Comparison of ENCODE assay signal across 11 cellular contexts in genomic region chr21:43716376-43717165, GRCh38. TPM values are rescaled to one million over a fixed set of nuclear protein-coding genes. Genes with fewer than 3 reads are reported as not detected.
DNase-seq lines count a peak whose midpoint lies in the region; ATAC-seq, FAIRE-seq and TF ChIP-seq lines count a peak whose summit lies in the region.
"Had no signal": no experiment of that assay in that cellular context is flagged by ENCODE, and none has a peak within 500 bp of the region (broad histone marks: within the 10 kb centered on the region; RNA-seq: fewer than 3 reads in every experiment).

No MANE protein-coding gene starts in this region.

- TF ChIP-seq RAD21 in A549 (conservative IDR thresholded peaks at IDR 0.05 in 1 of 2, IDR thresholded peaks at IDR 0.05 in 1 of 2) = no peak

- TF ChIP-seq EP300 in A549 (IDR thresholded peaks at IDR 0.05) = no peak

- H3K36me3 ChIP-seq in adipocyte (ENCODE audit: control insufficient read depth, insufficient read depth, low read length, severe bottlenecking) (no peaks in the 10 kb centered on the region), MG63 (peaks cover 10% of the 10 kb centered on the region)

- H3K9ac ChIP-seq in adipocyte (ENCODE audit: low read length) = no peak overlapping the region

- no peak for TF ChIP-seq CTCF in A549 (IDR thresholded peaks at IDR 0.05)

- H3K4me3 ChIP-seq in A549 = no peak overlapping the region
- H3K4me3 ChIP-seq in adipocyte (ENCODE audit: low read length) = no peak overlapping the region
- H3K4me3 ChIP-seq in MG63 = no peak overlapping the region

- WGBS in A549 (ENCODE audit: missing lambda C conversion rate) = 84% methylated on average over 12 of the region's 12 CpGs

- DNase-seq in A549 (ENCODE audit: low read depth in 1 of 2, low spot score in 1 of 2) (no peak), adipocyte (ENCODE audit: low read depth) (peak; percentile 25), MG63 (no peak)
- DNase-seq in stimulated activated CD4-positive, alpha-beta T cell treated with anti-CD3 and anti-CD28 coated beads, Interleukin-4, amount 100 ng/mL, for 4 hours = no peak
- DNase-seq in activated CD8-positive, alpha-beta memory T cell treated with anti-CD3 and anti-CD28 coated beads, Interleukin-2, amount 50 U/mL, for 48 hours = no peak
- DNase-seq: activated T-cell treated with anti-CD3 and anti-CD28 coated beads, Interleukin-2, amount 50 U/mL, for 72 hours; dermis blood vessel endothelial cell; SHP77 had no signal

- H3K9me3 ChIP-seq in A549 = no peaks in the 10 kb centered on the region
- H3K9me3 ChIP-seq in adipocyte (ENCODE audit: control insufficient read depth, low read length) = no peaks in the 10 kb centered on the region
- H3K9me3 ChIP-seq in MG63 = no peaks in the 10 kb centered on the region

- no peak for FAIRE-seq in A549 (lab: Jason Lieb, UNC)

- H3K4me2 ChIP-seq in A549 = no peak overlapping the region

- POLR2A ChIA-PET in A549 (lab: Yijun Ruan, JAX) = interaction anchor here (0.6 kb wide), 1 partner anchor 9 kb away, joined by 4 read pairs; no protein-coding TSS in a partner anchor

- peaks cover 44% of the 10 kb centered on the region for H3K4me1 ChIP-seq in A549
- H3K4me1 ChIP-seq in adipocyte (ENCODE audit: control insufficient read depth, insufficient read depth, low read length) = peaks cover 32% of the 10 kb centered on the region

- CTCF ChIA-PET in A549 (lab: Yijun Ruan, JAX) = interaction anchor here (1.3 to 1.4 kb wide), 2 partner anchors 9 to 12 kb away, joined by 3 to 6 read pairs; no protein-coding TSS in a partner anchor

- ATAC-seq in A549 (no peak), GM18867 (IDR thresholded peaks at IDR 0.05; ENCODE audit: unreplicated experiment) (peak; percentile 36), HG03342 (IDR thresholded peaks at IDR 0.05; ENCODE audit: unreplicated experiment) (peak; percentile 39), HG02938 (IDR thresholded peaks at IDR 0.05; ENCODE audit: unreplicated experiment) (no peak)
- ATAC-seq: activated T-cell treated with anti-CD3 and anti-CD28 coated beads, Interleukin-2, amount 50 U/mL, for 72 hours had no signal

- H3K27me3 ChIP-seq in adipocyte (replicated peaks; ENCODE audit: control insufficient read depth, insufficient read depth, low read length) = no peaks in the 10 kb centered on the region
- H3K27me3 ChIP-seq in MG63 = no peaks in the 10 kb centered on the region

- no peak for TF ChIP-seq POLR2A in A549 (IDR thresholded peaks at IDR 0.05; ENCODE audit: low read length)

- H3K27ac ChIP-seq in A549 = peak overlapping the region; percentile 100

TF ChIP-seq in A549, 52 proteins besides CTCF, POLR2A, EP300 and RAD21:
- no peak for TF ChIP-seq TFCP2L1 (CRISPR knock-in tag; IDR thresholded peaks at IDR 0.05)
- no peak for TF ChIP-seq FOSL2 (IDR thresholded peaks at IDR 0.05)
- TF ChIP-seq FOSL2 (CRISPR knock-in tag; IDR thresholded peaks at IDR 0.05) = 0 out of 2 replicates have a peak, but pooled peaks have one; percentile 5
TF ChIP-seq in A549: peak in this region for 1.

RNA-seq across cellular contexts. Expression of gene PDXK, which starts 2.4 kb away (rescaled TPM):
- polyA plus RNA-seq in A549 (2011; rRNA removed) (252 and 292 TPM in 2 replicates), A549 (2017; fragmentation: RNase III; extraction: RNeasy Plus Mini Kit Qiagen cat#74134 plus additional on column Dnase treatment) (189 to 220 TPM (median 214 TPM) in 3 replicates)
- polyA plus RNA-seq in A549 (2012; cell fraction: cytosol; rRNA removed) = 331 and 370 TPM in 2 replicates
- polyA plus RNA-seq in A549 (2012; cell fraction: nucleus; rRNA removed) = 322 and 326 TPM in 2 replicates
- 336 and 363 TPM in 2 replicates for polyA minus RNA-seq in A549 (2011; rRNA and poly(A)+ RNA removed)
- 49.1 and 119 TPM in 2 replicates for total RNA-seq in MG63 (2014; rRNA removed; shearing (Covaris generic); ENCODE audit: low replicate concordance)

RNA-seq across cellular contexts. Expression of gene RRP1B, which starts 57.2 kb away (rescaled TPM):
- polyA plus RNA-seq in A549 (2011; rRNA removed) = 25.4 and 32.5 TPM in 2 replicates
- polyA plus RNA-seq in A549 (2012; cell fraction: cytosol; rRNA removed) = 14.6 and 17.7 TPM in 2 replicates
- 20.2 and 22.5 TPM in 2 replicates for polyA plus RNA-seq in A549 (2012; cell fraction: nucleus; rRNA removed)
- polyA plus RNA-seq in A549 (2017; fragmentation: RNase III; extraction: RNeasy Plus Mini Kit Qiagen cat#74134 plus additional on column Dnase treatment) = 31.4 to 32.5 TPM (median 32.4 TPM) in 3 replicates
- 23.1 and 26.2 TPM in 2 replicates for polyA minus RNA-seq in A549 (2011; rRNA and poly(A)+ RNA removed)
- 17.9 and 23.0 TPM in 2 replicates for total RNA-seq in MG63 (2014; rRNA removed; shearing (Covaris generic); ENCODE audit: low replicate concordance)

RNA-seq across cellular contexts. Expression of gene HSF2BP, which starts 57.3 kb away (rescaled TPM):
- 2.7 and 3.1 TPM in 2 replicates for polyA plus RNA-seq in A549 (2011; rRNA removed)
- 1.5 and 1.6 TPM in 2 replicates for polyA plus RNA-seq in A549 (2012; cell fraction: cytosol; rRNA removed)
- 0.82 and 1.1 TPM in 2 replicates for polyA plus RNA-seq in A549 (2012; cell fraction: nucleus; rRNA removed)
- 1.7 to 2.3 TPM (median 1.7 TPM) in 3 replicates for polyA plus RNA-seq in A549 (2017; fragmentation: RNase III; extraction: RNeasy Plus Mini Kit Qiagen cat#74134 plus additional on column Dnase treatment)
- polyA minus RNA-seq in A549 (2011; rRNA and poly(A)+ RNA removed) = 2.0 and 2.1 TPM in 2 replicates
- total RNA-seq in MG63 (2014; rRNA removed; shearing (Covaris generic); ENCODE audit: low replicate concordance) = 2.4 and 6.4 TPM in 2 replicates

RNA-seq across cellular contexts. Expression of gene CSTB, which starts 59.5 kb away (rescaled TPM):
- polyA plus RNA-seq in A549 (2011; rRNA removed) (42.9 and 51.5 TPM in 2 replicates), A549 (2017; fragmentation: RNase III; extraction: RNeasy Plus Mini Kit Qiagen cat#74134 plus additional on column Dnase treatment) (94.1 to 102 TPM (median 101 TPM) in 3 replicates)
- 90.6 and 103 TPM in 2 replicates for polyA plus RNA-seq in A549 (2012; cell fraction: cytosol; rRNA removed)
- polyA plus RNA-seq in A549 (2012; cell fraction: nucleus; rRNA removed) = 29.1 and 41.0 TPM in 2 replicates
- 16.5 and 23.7 TPM in 2 replicates for polyA minus RNA-seq in A549 (2011; rRNA and poly(A)+ RNA removed)
- total RNA-seq in MG63 (2014; rRNA removed; shearing (Covaris generic); ENCODE audit: low replicate concordance) = 5.5 and 11.1 TPM in 2 replicates

Comparison
In these comparisons a context has a peak if more than half of its experiments do, and no peak if none do; other contexts are left out.
1. ATAC-seq: peak in GM18867 (single experiment) and HG03342 (single experiment); none in A549 (0 of 2) and HG02938 (single experiment).